34 cellular contexts compared by ENCODE assay signal in genomic region chr5:149198148-149198547, GRCh38. TPM values are rescaled to one million over a fixed set of nuclear protein-coding genes. Genes with fewer than 3 reads are reported as not detected.
"Had no signal": no experiment of that assay in that cellular context is flagged by ENCODE, and none has a peak within 500 bp of the region (broad histone marks: within the 10 kb centered on the region; RNA-seq: fewer than 3 reads in every experiment).

No MANE protein-coding gene starts in this region.

- ATAC-seq: activated CD8-positive, alpha-beta T cell treated with anti-CD3 and anti-CD28 coated beads for 36 hours; activated naive CD4-positive, alpha-beta T cell treated with anti-CD3 and anti-CD28 coated beads, Interleukin-2, amount 50 U/mL, for 72 hours; activated T-cell treated with anti-CD3 and anti-CD28 coated beads, Interleukin-2, amount 50 U/mL, for 4 hours; activated T-cell treated with anti-CD3 and anti-CD28 coated beads, Interleukin-2, amount 50 U/mL, for 72 hours; activated T-helper 17 cell treated with anti-CD3 and anti-CD28 coated beads, Interleukin-2, amount 50 U/mL, for 72 hours; body of pancreas had no signal

- H3K4me3 ChIP-seq: adrenal gland, body of pancreas, breast epithelium had no signal

- DNase-seq: activated B cell treated with CpG ODN at 0.5 μM for 24 hours; activated CD4-positive, alpha-beta memory T cell treated with anti-CD3 and anti-CD28 coated beads for 36 hours; activated CD4-positive, alpha-beta T cell treated with anti-CD3 and anti-CD28 coated beads for 4 hours; activated CD4-positive, alpha-beta T cell treated with anti-CD3 and anti-CD28 coated beads, Interleukin-2, amount 10 ng/mL, durations not matched to agents 24 days and 14 days; activated CD4-positive, alpha-beta T cell treated with anti-CD3 and anti-CD28 coated beads, Interleukin-2, amount 50 U/mL, for 1 hour; activated CD4-positive, alpha-beta T cell treated with anti-CD3 and anti-CD28 coated beads, Interleukin-2, amount 50 U/mL, for 4 hours; activated CD4-positive, CD25-positive, alpha-beta regulatory T cell treated with anti-CD3 and anti-CD28 coated beads, Interleukin-2, amount 50 U/mL, for 72 hours; activated CD8-positive, alpha-beta T cell treated with anti-CD3 and anti-CD28 coated beads for 36 hours; activated effector memory CD4-positive, alpha-beta T cell treated with anti-CD3 and anti-CD28 coated beads, Interleukin-2, amount 50 U/mL, for 16 hours; activated gamma-delta T cell treated with Interleukin-2 at 50 U/mL for 16 hours; activated naive CD4-positive, alpha-beta T cell; activated naive CD4-positive, alpha-beta T cell treated with anti-CD3 and anti-CD28 coated beads for 36 hours; activated naive CD4-positive, alpha-beta T cell treated with anti-CD3 and anti-CD28 coated beads, Interleukin-2, amount 50 U/mL, for 16 hours; activated naive CD8-positive, alpha-beta T cell treated with anti-CD3 and anti-CD28 coated beads for 36 hours; activated T-cell treated with anti-CD3 and anti-CD28 coated beads for 4 hours; activated T-cell treated with anti-CD3 and anti-CD28 coated beads, Interleukin-2, amount 50 U/mL, for 1 hour; activated T-cell treated with anti-CD3 and anti-CD28 coated beads, Interleukin-2, amount 50 U/mL, for 4 hours; activated T-cell treated with anti-CD3 and anti-CD28 coated beads, Interleukin-2, amount 50 U/mL, for 72 hours; adrenal gland; amniotic stem cell; aorta; body of pancreas; brain microvascular endothelial cell; caudate nucleus; SW 1271; T-helper 1 cell; T-helper 2 cell; T-helper 9 cell had no signal

- H3K36me3 ChIP-seq: breast epithelium had no signal

- H3K27me3 ChIP-seq: adrenal gland, body of pancreas, brain microvascular endothelial cell, breast epithelium had no signal

- H3K4me1 ChIP-seq: adrenal gland, body of pancreas, breast epithelium had no signal

- H3K9me3 ChIP-seq: adrenal gland, body of pancreas, breast epithelium had no signal

- H3K27ac ChIP-seq: adrenal gland, body of pancreas, brain microvascular endothelial cell, VCaP had no signal

RNA-seq across cellular contexts. Expression of gene ABLIM3, which starts 56.9 kb away (rescaled TPM):
- total RNA-seq: activated B cell treated with CpG ODN at 0.5 μM for 24 hours; activated CD4-positive, alpha-beta T cell treated with anti-CD3 and anti-CD28 coated beads, Interleukin-2, amount 10 ng/mL, durations not matched to agents 24 days and 14 days; activated CD8-positive, alpha-beta memory T cell treated with anti-CD3 and anti-CD28 coated beads for 36 hours; activated CD8-positive, alpha-beta T cell treated with anti-CD3 and anti-CD28 coated beads for 36 hours; activated naive CD4-positive, alpha-beta T cell treated with anti-CD3 and anti-CD28 coated beads for 36 hours; activated naive CD8-positive, alpha-beta T cell treated with anti-CD3 and anti-CD28 coated beads for 36 hours; activated T-helper 1 cell treated with anti-CD3 and anti-CD28 coated beads, Interleukin-12 subunit alpha, Interleukin-12 subunit beta, Interleukin-2, Interleukin-4 antibody, amounts not matched to agents 30 ng/mL and 10 ng/mL and 1 ng/mL, durations not matched to agents 14 hours and 24 hours and 36 hours had no signal
